12 cellular contexts compared by ENCODE assay signal in genomic region chr6:159976844-159977241, GRCh38. TPM values are rescaled to one million over a fixed set of nuclear protein-coding genes. Genes with fewer than 3 reads are reported as not detected.
DNase-seq lines count a peak whose midpoint lies in the region; ATAC-seq and TF ChIP-seq lines count a peak whose summit lies in the region.
"Had no signal": no experiment of that assay in that cellular context is flagged by ENCODE, and none has a peak within 500 bp of the region (broad histone marks: within the 10 kb centered on the region; RNA-seq: fewer than 3 reads in every experiment).

No MANE protein-coding gene starts in this region.

- no peak for DNase-seq in activated naive CD4-positive, alpha-beta T cell treated with anti-CD3 and anti-CD28 coated beads, Interleukin-2, amount 10 ng/mL, durations not matched to agents 7 days and 5 days
- DNase-seq in activated naive CD4-positive, alpha-beta T cell (lab: John Stamatoyannopoulos, UW): no peak
- no peak for DNase-seq in activated T-helper 1 cell treated with anti-CD3 and anti-CD28 coated beads, Interleukin-12 subunit alpha, Interleukin-12 subunit beta, Interleukin-2, Interleukin-4 antibody, amounts not matched to agents 30 ng/mL and 10 ng/mL and 1 ng/mL, durations not matched to agents 14 hours and 24 hours and 36 hours (ENCODE audit: low spot score)
- DNase-seq in memory B cell (ENCODE audit: low spot score in 2 of 2) (no peak), thoracic aorta (ENCODE audit: low spot score) (no peak)
- no peak for DNase-seq in activated effector memory CD4-positive, alpha-beta T cell treated with Interleukin-2 at 50 U/mL for 16 hours
- DNase-seq: dermis blood vessel endothelial cell, naive B cell, NCI-H510A had no signal

- no peaks in the 10 kb centered on the region for H3K9me3 Mint-ChIP-seq in activated naive CD4-positive, alpha-beta T cell treated with anti-CD3 and anti-CD28 coated beads, Interleukin-2, amount 10 ng/mL, durations not matched to agents 7 days and 5 days
- no peaks in the 10 kb centered on the region for H3K9me3 Mint-ChIP-seq in activated T-helper 1 cell treated with anti-CD3 and anti-CD28 coated beads, Interleukin-12 subunit alpha, Interleukin-12 subunit beta, Interleukin-2, Interleukin-4 antibody, amounts not matched to agents 30 ng/mL and 10 ng/mL and 1 ng/mL, durations not matched to agents 14 hours and 24 hours and 36 hours
- H3K9me3 Mint-ChIP-seq in memory B cell: no peaks in the 10 kb centered on the region
- H3K9me3 Mint-ChIP-seq: naive B cell had no signal

- H3K36me3 ChIP-seq in thoracic aorta: no peaks in the 10 kb centered on the region
- H3K36me3 ChIP-seq: HAP-1 had no signal

- peak overlapping the region; percentile 33 for H3K27ac Mint-ChIP-seq in activated naive CD4-positive, alpha-beta T cell treated with anti-CD3 and anti-CD28 coated beads, Interleukin-2, amount 10 ng/mL, durations not matched to agents 7 days and 5 days
- H3K27ac Mint-ChIP-seq in activated T-helper 1 cell treated with anti-CD3 and anti-CD28 coated beads, Interleukin-12 subunit alpha, Interleukin-12 subunit beta, Interleukin-2, Interleukin-4 antibody, amounts not matched to agents 30 ng/mL and 10 ng/mL and 1 ng/mL, durations not matched to agents 14 hours and 24 hours and 36 hours: peak overlapping the region; percentile 97
- no peak overlapping the region for H3K27ac Mint-ChIP-seq in memory B cell

- H3K4me1 ChIP-seq in thoracic aorta (ENCODE audit: control insufficient read depth in 1 of 2, low read depth in 2 of 2): peaks cover 40 to 69% of the 10 kb centered on the region in 2 donors

- H3K9me3 ChIP-seq in thoracic aorta: no peaks in the 10 kb centered on the region
- H3K9me3 ChIP-seq: HAP-1 had no signal

- no peaks in the 10 kb centered on the region for H3K27me3 ChIP-seq in thoracic aorta (replicated peaks; ENCODE audit: insufficient read depth)

- H3K36me3 Mint-ChIP-seq in activated naive CD4-positive, alpha-beta T cell treated with anti-CD3 and anti-CD28 coated beads, Interleukin-2, amount 10 ng/mL, durations not matched to agents 7 days and 5 days: peaks cover 16% of the 10 kb centered on the region
- peaks cover 29% of the 10 kb centered on the region for H3K36me3 Mint-ChIP-seq in activated T-helper 1 cell treated with anti-CD3 and anti-CD28 coated beads, Interleukin-12 subunit alpha, Interleukin-12 subunit beta, Interleukin-2, Interleukin-4 antibody, amounts not matched to agents 30 ng/mL and 10 ng/mL and 1 ng/mL, durations not matched to agents 14 hours and 24 hours and 36 hours (ENCODE audit: low read depth)
- H3K36me3 Mint-ChIP-seq in memory B cell: no peaks in the 10 kb centered on the region
- H3K36me3 Mint-ChIP-seq: naive B cell had no signal

- H3K4me3 ChIP-seq in thoracic aorta: peak overlapping the region; percentile 2
- H3K4me3 ChIP-seq: HAP-1 had no signal

- no peak overlapping the region for H3K4me3 Mint-ChIP-seq in activated naive CD4-positive, alpha-beta T cell treated with anti-CD3 and anti-CD28 coated beads, Interleukin-2, amount 10 ng/mL, durations not matched to agents 7 days and 5 days
- H3K4me3 Mint-ChIP-seq in activated T-helper 1 cell treated with anti-CD3 and anti-CD28 coated beads, Interleukin-12 subunit alpha, Interleukin-12 subunit beta, Interleukin-2, Interleukin-4 antibody, amounts not matched to agents 30 ng/mL and 10 ng/mL and 1 ng/mL, durations not matched to agents 14 hours and 24 hours and 36 hours: peak overlapping the region; percentile 79
- peak overlapping the region; percentile 8 for H3K4me3 Mint-ChIP-seq in memory B cell

- no peak for TF ChIP-seq CTCF in thoracic aorta (IDR thresholded peaks at IDR 0.05)

- peaks cover 94% of the 10 kb centered on the region for H3K4me1 Mint-ChIP-seq in activated naive CD4-positive, alpha-beta T cell treated with anti-CD3 and anti-CD28 coated beads, Interleukin-2, amount 10 ng/mL, durations not matched to agents 7 days and 5 days
- H3K4me1 Mint-ChIP-seq in activated T-helper 1 cell treated with anti-CD3 and anti-CD28 coated beads, Interleukin-12 subunit alpha, Interleukin-12 subunit beta, Interleukin-2, Interleukin-4 antibody, amounts not matched to agents 30 ng/mL and 10 ng/mL and 1 ng/mL, durations not matched to agents 14 hours and 24 hours and 36 hours (ENCODE audit: low read depth): peaks cover 89% of the 10 kb centered on the region
- peaks cover 61% of the 10 kb centered on the region for H3K4me1 Mint-ChIP-seq in memory B cell

- ATAC-seq in memory B cell (ENCODE audit: low read depth) (no peak), thoracic aorta (ENCODE audit: insufficient number of reproducible peaks, low FRiP score, low read depth) (no peak), HG03460 (IDR thresholded peaks at IDR 0.05; ENCODE audit: unreplicated experiment) (no peak), GM18873 (IDR thresholded peaks at IDR 0.05; ENCODE audit: low FRiP score, unreplicated experiment) (no peak)

- peak overlapping the region in 1 of 2 donors; percentile 23 for H3K27ac ChIP-seq in thoracic aorta

- intact Hi-C loops in activated T-helper 1 cell treated with anti-CD3 and anti-CD28 coated beads, Interleukin-12 subunit alpha, Interleukin-12 subunit beta, Interleukin-2, Interleukin-4 antibody, amounts not matched to agents 30 ng/mL and 10 ng/mL and 1 ng/mL, durations not matched to agents 14 hours and 24 hours and 36 hours (cut with micrococcal nuclease): loop anchor here (5.0 to 10.0 kb wide), 3 partner anchors 932 to 1325 kb away; partner anchors contain the start of genes SYTL3 and TAGAP

- H3K27me3 Mint-ChIP-seq in activated naive CD4-positive, alpha-beta T cell treated with anti-CD3 and anti-CD28 coated beads, Interleukin-2, amount 10 ng/mL, durations not matched to agents 7 days and 5 days: no peaks in the 10 kb centered on the region
- no peaks in the 10 kb centered on the region for H3K27me3 Mint-ChIP-seq in activated T-helper 1 cell treated with anti-CD3 and anti-CD28 coated beads, Interleukin-12 subunit alpha, Interleukin-12 subunit beta, Interleukin-2, Interleukin-4 antibody, amounts not matched to agents 30 ng/mL and 10 ng/mL and 1 ng/mL, durations not matched to agents 14 hours and 24 hours and 36 hours (ENCODE audit: insufficient read depth)
- H3K27me3 Mint-ChIP-seq in memory B cell: no peaks in the 10 kb centered on the region

- CTCF ChIA-PET in activated naive CD4-positive, alpha-beta T cell treated with anti-CD3 and anti-CD28 coated beads, Interleukin-2, amount 10 ng/mL, durations not matched to agents 7 days and 5 days (lab: Charles Lee): interaction anchor here (0.7 to 1.2 kb wide), 2 partner anchors 10 to 37 kb away, joined by 3 read pairs; no protein-coding TSS in a partner anchor

RNA-seq across cellular contexts. Expression of gene IGF2R, which starts 8.0 kb away (rescaled TPM):
- 118 and 126 TPM in 2 replicates for total RNA-seq in activated T-helper 1 cell treated with anti-CD3 and anti-CD28 coated beads, Interleukin-12 subunit alpha, Interleukin-12 subunit beta, Interleukin-2, Interleukin-4 antibody, amounts not matched to agents 30 ng/mL and 10 ng/mL and 1 ng/mL, durations not matched to agents 14 hours and 24 hours and 36 hours
- total RNA-seq in thoracic aorta: 10 to 100 TPM; 82.2 to 88.4 TPM
